Comparison of ENCODE assay signal across 9 cellular contexts in genomic region chr19:53553865-53554791, GRCh38. TPM values are rescaled to one million over a fixed set of nuclear protein-coding genes. Genes with fewer than 3 reads are reported as not detected.
DNase-seq lines count a peak whose midpoint lies in the region; ATAC-seq and TF ChIP-seq lines count a peak whose summit lies in the region.
"Had no signal": no experiment of that assay in that cellular context is flagged by ENCODE, and none has a peak within 500 bp of the region (broad histone marks: within the 10 kb centered on the region; RNA-seq: fewer than 3 reads in every experiment).

No MANE protein-coding gene starts in this region.

- H3K27me3 Mint-ChIP-seq in activated T-cell treated with anti-CD3 and anti-CD28 coated beads, Interleukin-2, amount 50 U/mL, for 4 hours (ENCODE audit: low read depth), result no peaks in the 10 kb centered on the region
- H3K27me3 Mint-ChIP-seq in naive thymus-derived CD8-positive, alpha-beta T cell, result no peaks in the 10 kb centered on the region
- H3K27me3 Mint-ChIP-seq in stimulated activated naive CD8-positive, alpha-beta T cell treated with anti-CD3 and anti-CD28 coated beads, Interleukin-15, amount 100 ng/mL, for 72 hours, result no peaks in the 10 kb centered on the region

- WGBS in esophagus squamous epithelium, 2 donors, result 35 to 66% methylated on average over 34 to 41 of the region's 77 CpGs

- peak overlapping the region; percentile 90 to 94 (median 91) for H3K27ac ChIP-seq in esophagus squamous epithelium

- H3K27ac Mint-ChIP-seq in naive thymus-derived CD8-positive, alpha-beta T cell, result peak overlapping the region; percentile 93 to 100 (median 100)
- H3K27ac Mint-ChIP-seq in stimulated activated naive CD8-positive, alpha-beta T cell treated with anti-CD3 and anti-CD28 coated beads, Interleukin-15, amount 100 ng/mL, for 72 hours, result peak overlapping the region; percentile 97 to 99
- H3K27ac Mint-ChIP-seq: nephron had no signal

- no peaks in the 10 kb centered on the region for H3K9me3 ChIP-seq in esophagus squamous epithelium

- H3K4me3 ChIP-seq in GM08714 (ENCODE audit: low read length) (peak overlapping the region; percentile 68; the same call in 1 of the 2 replicates), esophagus squamous epithelium (peak overlapping the region; percentile 47 to 75 (median 62))

- peaks cover 0 to 23% (median 0%) of the 10 kb centered on the region in 3 donors for H3K36me3 ChIP-seq in esophagus squamous epithelium

- DNase-seq in NCI-H345 treated with DMSO at 0.1 percent for 48 hours (lab: John Stamatoyannopoulos, UW; ENCODE audit: unreplicated experiment), result peak; percentile 56
- peak; percentile 92 for DNase-seq in activated T-cell treated with anti-CD3 and anti-CD28 coated beads, Interleukin-2, amount 50 U/mL, for 4 hours
- peak; percentile 49 for DNase-seq in esophagus squamous epithelium (lab: John Stamatoyannopoulos, UW)
- DNase-seq in naive thymus-derived CD8-positive, alpha-beta T cell, result peak; percentile 84 to 97 (median 94)
- DNase-seq in stimulated activated naive CD8-positive, alpha-beta T cell treated with anti-CD3 and anti-CD28 coated beads, Interleukin-15, amount 100 ng/mL, for 72 hours, result peak; percentile 89 to 93
- DNase-seq in SW 1271 (lab: John Stamatoyannopoulos, UW), result no peak

- H3K36me3 Mint-ChIP-seq in activated T-cell treated with anti-CD3 and anti-CD28 coated beads, Interleukin-2, amount 50 U/mL, for 4 hours (ENCODE audit: insufficient read depth), result peaks cover 36% of the 10 kb centered on the region
- peaks cover 0 to 49% (median 44%) of the 10 kb centered on the region in 3 donors for H3K36me3 Mint-ChIP-seq in naive thymus-derived CD8-positive, alpha-beta T cell

- POLR2A ChIA-PET in naive thymus-derived CD8-positive, alpha-beta T cell (lab: Charles Lee), result interaction anchor here (0.5 to 1.2 kb wide), 4 partner anchors 16 to 395 kb away, joined by 4 to 5 read pairs (median 5); partner anchors contain the start of gene ZNF347

- peak overlapping the region; percentile 92 for H3K4me3 Mint-ChIP-seq in activated T-cell treated with anti-CD3 and anti-CD28 coated beads, Interleukin-2, amount 50 U/mL, for 4 hours
- peak overlapping the region; percentile 90 to 99 (median 96) for H3K4me3 Mint-ChIP-seq in naive thymus-derived CD8-positive, alpha-beta T cell
- peak overlapping the region; percentile 84 to 99 for H3K4me3 Mint-ChIP-seq in stimulated activated naive CD8-positive, alpha-beta T cell treated with anti-CD3 and anti-CD28 coated beads, Interleukin-15, amount 100 ng/mL, for 72 hours
- H3K4me3 Mint-ChIP-seq: nephron had no signal

- H3K4me1 Mint-ChIP-seq in activated T-cell treated with anti-CD3 and anti-CD28 coated beads, Interleukin-2, amount 50 U/mL, for 4 hours (ENCODE audit: low read depth), result peaks cover 33% of the 10 kb centered on the region
- H3K4me1 Mint-ChIP-seq in naive thymus-derived CD8-positive, alpha-beta T cell, result peaks cover 8 to 33% (median 27%) of the 10 kb centered on the region in 4 donors
- H3K4me1 Mint-ChIP-seq in stimulated activated naive CD8-positive, alpha-beta T cell treated with anti-CD3 and anti-CD28 coated beads, Interleukin-15, amount 100 ng/mL, for 72 hours, result peaks cover 39% of the 10 kb centered on the region
- H3K4me1 Mint-ChIP-seq: nephron had no signal

- peaks cover 5 to 9% (median 8%) of the 10 kb centered on the region in 3 donors for H3K4me1 ChIP-seq in esophagus squamous epithelium

- peak; percentile 64 for ATAC-seq in HG02610 (IDR thresholded peaks at IDR 0.05; ENCODE audit: unreplicated experiment)
- ATAC-seq in activated T-cell treated with anti-CD3 and anti-CD28 coated beads, Interleukin-2, amount 50 U/mL, for 4 hours, result peak; percentile 91
- peak; percentile 75 to 84 for ATAC-seq in naive thymus-derived CD8-positive, alpha-beta T cell
- peak; percentile 92 for ATAC-seq in stimulated activated naive CD8-positive, alpha-beta T cell treated with anti-CD3 and anti-CD28 coated beads, Interleukin-15, amount 100 ng/mL, for 72 hours

- TF ChIP-seq CTCF in esophagus squamous epithelium (IDR thresholded peaks at IDR 0.05), result no peak

- no peaks in the 10 kb centered on the region for H3K27me3 ChIP-seq in esophagus squamous epithelium

- peak in 1 of 4 donors; percentile 67 for TF ChIP-seq POLR2A in esophagus squamous epithelium (IDR thresholded peaks at IDR 0.05)

- intact Hi-C loops in esophagus squamous epithelium (cut with DNase I), result no loop called here

- H3K9me3 Mint-ChIP-seq in activated T-cell treated with anti-CD3 and anti-CD28 coated beads, Interleukin-2, amount 50 U/mL, for 4 hours, result peaks cover 9% of the 10 kb centered on the region
- H3K9me3 Mint-ChIP-seq in naive thymus-derived CD8-positive, alpha-beta T cell, result peaks cover 0 to 33% (median 6%) of the 10 kb centered on the region in 9 donors
- peaks cover 3 to 19% of the 10 kb centered on the region in 2 donors for H3K9me3 Mint-ChIP-seq in stimulated activated naive CD8-positive, alpha-beta T cell treated with anti-CD3 and anti-CD28 coated beads, Interleukin-15, amount 100 ng/mL, for 72 hours
- H3K9me3 Mint-ChIP-seq: nephron had no signal

RNA-seq across cellular contexts. Expression of gene ZNF331, which starts 16.2 kb away (rescaled TPM):
- 10 to 100 TPM; 15.4 to 17.6 (median 15.7) TPM for total RNA-seq in activated T-cell treated with anti-CD3 and anti-CD28 coated beads, Interleukin-2, amount 50 U/mL, for 4 hours
- 10 to 100 TPM in 1 of 4 donors, 1 to 10 TPM in 3; 2.8 to 15.8 (median 7.9) TPM for total RNA-seq in esophagus squamous epithelium
- 10 to 100 TPM; 52.4 to 60.9 TPM for total RNA-seq in naive thymus-derived CD8-positive, alpha-beta T cell
- polyA plus RNA-seq in naive thymus-derived CD8-positive, alpha-beta T cell, result 10 to 100 TPM; 31.1 to 35.2 (median 31.2) TPM

Comparison
In these comparisons a context has a peak if more than half of its experiments do, and no peak if none do; other contexts are left out.
1. DNase-seq: peak in NCI-H345 treated with DMSO at 0.1 percent for 48 hours (single experiment), activated T-cell treated with anti-CD3 and anti-CD28 coated beads, Interleukin-2, amount 50 U/mL, for 4 hours (single experiment), esophagus squamous epithelium (single experiment), naive thymus-derived CD8-positive, alpha-beta T cell (10 of 10) and stimulated activated naive CD8-positive, alpha-beta T cell treated with anti-CD3 and anti-CD28 coated beads, Interleukin-15, amount 100 ng/mL, for 72 hours (2 of 2); none in SW 1271 (0 of 2).
2. Peak in every context shown above with its lines, with median percentiles within 50 percentile points of each other: ATAC-seq and H3K4me3 Mint-ChIP-seq.